Comparison of ENCODE assay signal across 13 cellular contexts in genomic region chr7:98174334-98175259, GRCh38. TPM values are rescaled to one million over a fixed set of nuclear protein-coding genes. Genes with fewer than 3 reads are reported as not detected.
A peak's percentile ranks its signal among the peaks of the same experiment; 100 is the strongest.
DNase-seq lines count a peak whose midpoint lies in the region; FAIRE-seq and TF ChIP-seq lines count a peak whose summit lies in the region.
"Had no signal": no experiment of that assay in that cellular context is flagged by ENCODE, and none has a peak within 500 bp of the region (broad histone marks: within the 10 kb centered on the region; RNA-seq: fewer than 3 reads in every experiment).

No MANE protein-coding gene starts in this region.

- H3K36me3 ChIP-seq in keratinocyte (ENCODE audit: control insufficient read depth in 2 of 2, extremely low read depth in 1 of 2, insufficient read depth in 2 of 2, low read length in 2 of 2) (peaks cover 7 to 9% of the 10 kb centered on the region in 2 experiments), stomach (peaks cover 8 to 53% (median 40%) of the 10 kb centered on the region in 4 donors), H7 (replicated peaks; ENCODE audit: control insufficient read depth, insufficient read depth, low read length) (peaks cover 2% of the 10 kb centered on the region)

- TF ChIP-seq CTCF in LNCaP clone FGC (IDR thresholded peaks at IDR 0.05; ENCODE audit: control insufficient read depth, extremely low read depth, insufficient read depth) (peak; percentile 32; the same call in 1 of the 2 replicates), VCaP (conservative IDR thresholded peaks at IDR 0.05) (peak; percentile 41), keratinocyte (optimal IDR thresholded peaks at IDR 0.05 in 1 of 3, IDR thresholded peaks at IDR 0.05 in 1 of 3, conservative IDR thresholded peaks at IDR 0.05 in 1 of 3; ENCODE audit: extremely low read depth in 1 of 3, insufficient read depth in 2 of 3, low read length in 3 of 3) (peak in 2 of 3 experiments; percentile 11 to 13), stomach (IDR thresholded peaks at IDR 0.05) (no peak)

- H3K4me1 ChIP-seq in keratinocyte (ENCODE audit: control insufficient read depth, extremely low read depth, insufficient read depth, low read length), result peaks cover 16% of the 10 kb centered on the region
- H3K4me1 ChIP-seq in stomach, result peaks cover 26 to 68% (median 40%) of the 10 kb centered on the region in 4 donors
- H3K4me1 ChIP-seq: BLaER1 had no signal

- no peaks in the 10 kb centered on the region for H3K27me3 ChIP-seq in keratinocyte (ENCODE audit: control insufficient read depth, extremely low read depth, insufficient read depth, low read length)
- no peaks in the 10 kb centered on the region for H3K27me3 ChIP-seq in stomach
- H3K27me3 ChIP-seq in H7 (ENCODE audit: control insufficient read depth, insufficient read depth, low read length), result no peaks in the 10 kb centered on the region
- H3K27me3 ChIP-seq: BLaER1 had no signal

- intact Hi-C loops in stomach (cut with DNase I; ENCODE audit: low total_unique reads), result no loop called here

- no peaks in the 10 kb centered on the region for H4K20me1 ChIP-seq in keratinocyte (ENCODE audit: control insufficient read depth, extremely low read depth, insufficient read depth, low read length)

- WGBS in stomach, 5 donors, result 64 to 82% (median 69%) methylated on average over 20 of the region's 20 CpGs

- FAIRE-seq in keratinocyte (lab: Jason Lieb, UNC), result no peak
- FAIRE-seq: RCC 7860 had no signal

- H3K9ac ChIP-seq in keratinocyte (ENCODE audit: control insufficient read depth, extremely low read depth, insufficient read depth, low read length), result no peak overlapping the region
- H3K9ac ChIP-seq: BLaER1 had no signal

- no peak overlapping the region for H2AFZ ChIP-seq in keratinocyte (ENCODE audit: control insufficient read depth, low read length)

- H3K4me2 ChIP-seq in keratinocyte (ENCODE audit: control insufficient read depth, extremely low read depth, insufficient read depth, low read depth, low read length), result no peak overlapping the region
- H3K4me2 ChIP-seq: BLaER1 had no signal

- DNase-seq in LNCaP clone FGC (ENCODE audit: low read depth), result peak; percentile 90
- DNase-seq in keratinocyte (ENCODE audit: low read depth, low spot score), result no peak
- peak; percentile 86 for DNase-seq in stomach
- no peak for DNase-seq in H7
- DNase-seq in NCI-H2107 (lab: John Stamatoyannopoulos, UW), result no peak
- no peak for DNase-seq in GM19240 (ENCODE audit: insufficient read length, low spot score)
- DNase-seq: islet precursor cell, Karpas-422, NCI-H526, WERI-Rb-1 had no signal

- TF ChIP-seq POLR2A in stomach (IDR thresholded peaks at IDR 0.05), result no peak

- H3K4me3 ChIP-seq in LNCaP clone FGC (ENCODE audit: low read depth, low read length) (no peak overlapping the region), keratinocyte (ENCODE audit: control insufficient read depth in 2 of 3, extremely low read depth in 1 of 3, insufficient read depth in 2 of 3, low read depth in 1 of 3, low read length in 3 of 3) (no peak overlapping the region), stomach (no peak overlapping the region), H7 (ENCODE audit: insufficient read depth, low read depth, low read length) (no peak overlapping the region)
- H3K4me3 ChIP-seq: BLaER1 had no signal

- H3K9me1 ChIP-seq in keratinocyte (ENCODE audit: control insufficient read depth, extremely low read depth, insufficient read depth, low read length), result no peaks in the 10 kb centered on the region

- dilution Hi-C loops in keratinocyte (cut with MboI; ENCODE audit: extremely low pct_ligation_motif_present, low sequenced_read_pairs), result no loop called here

- TF ChIP-seq EP300 in stomach (IDR thresholded peaks at IDR 0.05), result no peak

- H3K27ac ChIP-seq in VCaP (peak overlapping the region; percentile 64), keratinocyte (ENCODE audit: control insufficient read depth, insufficient read depth, low read length) (no peak overlapping the region), stomach (peak overlapping the region; percentile 5 to 78 (median 47))
- H3K27ac ChIP-seq: BLaER1, WERI-Rb-1 had no signal

- no peaks in the 10 kb centered on the region for H3K79me2 ChIP-seq in keratinocyte (ENCODE audit: control insufficient read depth, insufficient read depth, low read length)

- H3K9me3 ChIP-seq in keratinocyte (ENCODE audit: control insufficient read depth, low read depth, low read length) (no peaks in the 10 kb centered on the region), stomach (no peaks in the 10 kb centered on the region)
- H3K9me3 ChIP-seq: BLaER1 had no signal

RNA-seq across cellular contexts. Expression of gene BHLHA15, which starts 36.6 kb away (rescaled TPM):
- polyA plus RNA-seq in keratinocyte (not detected in 3 replicates), stomach (10 to 100 TPM in 1 of 3 donors, 1 to 10 TPM in 2; 1.3 to 14.5 (median 8.1) TPM)
- polyA plus RNA-seq in keratinocyte (2011; ENCODE audit: low read depth), result not detected
- polyA plus RNA-seq in keratinocyte (2011; cell fraction: cytosol; rRNA removed), result not detected in 2 replicates
- not detected in 2 replicates for polyA plus RNA-seq in keratinocyte (2011; cell fraction: nucleus; rRNA removed)
- 0.17 TPM in 1 of 2 replicates, not detected in the other for polyA plus RNA-seq in keratinocyte (2012; ENCODE audit: low replicate concordance)
- polyA minus RNA-seq in keratinocyte, result not detected in 3 replicates
- polyA minus RNA-seq in keratinocyte (2011; cell fraction: cytosol; rRNA and poly(A)+ RNA removed), result not detected
- polyA minus RNA-seq in keratinocyte (2011; cell fraction: nucleus; rRNA and poly(A)+ RNA removed), result not detected in 2 replicates
- 100 to 1,000 TPM in 1 of 5 donors, 10 to 100 TPM in 1, 1 to 10 TPM in 1, not detected in 2; 6.4 to 108 (median 20.1) TPM for total RNA-seq in stomach
- total RNA-seq in H7 (2014; rRNA removed; shearing (Covaris generic)), result 0.90 and 2.8 TPM in 2 replicates

Comparison
In these comparisons a context has a peak if more than half of its experiments do, and no peak if none do; other contexts are left out.
1. DNase-seq: peak in LNCaP clone FGC (single experiment) and stomach (single experiment); none in keratinocyte (single experiment), H7 (single experiment), NCI-H2107 (single experiment) and GM19240 (single experiment).
2. CTCF ChIP-seq: peak in LNCaP clone FGC (single experiment), VCaP (single experiment) and keratinocyte (2 of 3); none in stomach (0 of 7).